In the genomic region with DNA sequence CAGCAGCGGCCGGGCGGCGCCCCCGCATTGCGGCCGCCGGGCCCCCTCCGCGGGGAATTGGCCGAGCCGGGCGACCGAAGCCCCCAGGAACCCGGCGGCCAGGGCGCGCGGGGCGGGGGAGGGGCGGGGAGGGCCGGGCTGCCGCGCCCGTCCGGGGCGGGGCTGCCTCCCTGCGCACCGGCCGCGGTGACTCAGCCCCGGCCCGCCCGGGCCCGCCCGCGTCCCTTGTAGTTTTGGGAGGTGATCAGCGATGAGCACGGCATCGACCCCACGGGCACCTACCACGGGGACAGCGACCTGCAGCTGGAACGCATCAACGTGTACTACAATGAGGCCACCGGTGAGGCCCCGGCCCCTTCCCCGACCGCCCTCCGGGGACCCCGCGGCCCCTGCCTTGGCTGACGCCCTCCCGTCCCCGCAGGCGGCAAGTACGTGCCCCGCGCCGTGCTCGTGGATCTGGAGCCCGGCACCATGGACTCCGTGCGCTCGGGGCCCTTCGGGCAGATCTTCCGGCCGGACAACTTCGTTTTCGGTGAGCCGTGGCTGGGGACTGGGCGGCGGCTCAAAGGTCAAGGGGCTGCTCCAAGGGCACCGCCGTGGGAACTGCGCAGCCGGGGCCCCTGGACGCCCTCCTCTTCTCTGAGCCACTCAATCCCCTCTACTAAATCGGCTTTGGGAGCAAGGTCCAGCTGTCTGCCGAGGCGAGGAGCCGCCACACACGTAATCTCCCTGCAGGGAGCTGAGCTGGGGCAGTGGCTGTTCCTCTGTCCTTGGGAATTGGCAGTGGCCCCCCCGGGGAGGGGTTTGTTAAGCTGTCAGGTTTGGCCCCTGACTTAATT, we compare ENCODE assay signal across 1 cellular context.
TF ChIP-seq lines count a peak whose summit lies in the region.

No MANE protein-coding gene starts in this region.

TF ChIP-seq in HepG2, 621 proteins besides CTCF, POLR2A, EP300 and RAD21 (continued from another document and continues in another):
- TF ChIP-seq ZNF281 (CRISPR knock-in tag; IDR thresholded peaks at IDR 0.05; ENCODE audit: borderline replicate concordance) (no peak), ZBTB8A (CRISPR knock-in tag; IDR thresholded peaks at IDR 0.05; ENCODE audit: borderline replicate concordance, low read depth) (no peak), HNRNPUL1 (IDR thresholded peaks at IDR 0.05; ENCODE audit: low read depth, low read length) (no peak), CEBPZ (IDR thresholded peaks at IDR 0.05; ENCODE audit: low read length) (no peak), FIP1L1 (IDR thresholded peaks at IDR 0.05; ENCODE audit: borderline replicate concordance, insufficient read depth, low read depth, low read length) (no peak), ERF (CRISPR knock-in tag; IDR thresholded peaks at IDR 0.05) (0 out of 2 replicates have a peak, but pooled peaks have one; percentile 67), ZKSCAN1 (IDR thresholded peaks at IDR 0.05; ENCODE audit: low read length) (no peak), ZNF775 (CRISPR knock-in tag; IDR thresholded peaks at IDR 0.05; ENCODE audit: borderline replicate concordance) (no peak), CENPBD1 (CRISPR knock-in tag; IDR thresholded peaks at IDR 0.05; ENCODE audit: borderline replicate concordance, low read depth) (no peak), ZNF180 (CRISPR knock-in tag; IDR thresholded peaks at IDR 0.05; ENCODE audit: borderline replicate concordance, low read depth) (no peak), ZNF383 (CRISPR knock-in tag; IDR thresholded peaks at IDR 0.05; ENCODE audit: borderline replicate concordance) (no peak), ZNF576 (CRISPR knock-in tag; IDR thresholded peaks at IDR 0.05) (no peak), ZNF431 (CRISPR knock-in tag; IDR thresholded peaks at IDR 0.05; ENCODE audit: borderline replicate concordance, low read depth) (no peak), MEIS1 (CRISPR knock-in tag; IDR thresholded peaks at IDR 0.05; ENCODE audit: borderline replicate concordance) (0 out of 2 replicates have a peak, but pooled peaks have one; percentile 43), SRSF4 (IDR thresholded peaks at IDR 0.05; ENCODE audit: low read depth, low read length, poor library complexity, severe bottlenecking) (no peak), ZNF567 (CRISPR knock-in tag; IDR thresholded peaks at IDR 0.05; ENCODE audit: borderline replicate concordance) (no peak), NONO (IDR thresholded peaks at IDR 0.05) (no peak), NONO (CRISPR knock-in tag; conservative IDR thresholded peaks at IDR 0.05) (no peak), POLR2G (IDR thresholded peaks at IDR 0.05; ENCODE audit: low read depth, low read length) (peak; percentile 49; the same call in 1 of the 2 replicates), ZSCAN25 (CRISPR knock-in tag; IDR thresholded peaks at IDR 0.05) (peak; percentile 41; the same call in 1 of the 2 replicates), HNRNPL (IDR thresholded peaks at IDR 0.05; ENCODE audit: low read depth, low read length) (0 out of 2 replicates have a peak, but pooled peaks have one; percentile 28), ZSCAN20 (CRISPR knock-in tag; IDR thresholded peaks at IDR 0.05; ENCODE audit: borderline replicate concordance) (0 out of 2 replicates have a peak, but pooled peaks have one; percentile 61), KLF9 (CRISPR knock-in tag; IDR thresholded peaks at IDR 0.05; ENCODE audit: low read depth) (no peak), ZNF331 (CRISPR knock-in tag; IDR thresholded peaks at IDR 0.05) (0 out of 2 replicates have a peak, but pooled peaks have one; percentile 24), PTBP1 (IDR thresholded peaks at IDR 0.05; ENCODE audit: low read depth, low read length, poor library complexity, severe bottlenecking) (no peak), ZNF619 (CRISPR knock-in tag; IDR thresholded peaks at IDR 0.05) (no peak), HNRNPK (IDR thresholded peaks at IDR 0.05; ENCODE audit: low read depth, low read length, poor library complexity, severe bottlenecking) (no peak), ZNF142 (CRISPR knock-in tag; IDR thresholded peaks at IDR 0.05) (no peak; the same call in 1 of the 2 replicates), TEAD2 (CRISPR knock-in tag; IDR thresholded peaks at IDR 0.05) (no peak), DDIT3 (CRISPR knock-in tag; IDR thresholded peaks at IDR 0.05) (no peak), CHCHD3 (CRISPR knock-in tag; IDR thresholded peaks at IDR 0.05) (0 out of 2 replicates have a peak, but pooled peaks have one; percentile 46), ZSCAN22 (CRISPR knock-in tag; IDR thresholded peaks at IDR 0.05) (no peak), ZNF572 (CRISPR knock-in tag; IDR thresholded peaks at IDR 0.05) (no peak), EED (CRISPR knock-in tag; IDR thresholded peaks at IDR 0.05) (no peak)
- TF ChIP-seq, protein P1, sequence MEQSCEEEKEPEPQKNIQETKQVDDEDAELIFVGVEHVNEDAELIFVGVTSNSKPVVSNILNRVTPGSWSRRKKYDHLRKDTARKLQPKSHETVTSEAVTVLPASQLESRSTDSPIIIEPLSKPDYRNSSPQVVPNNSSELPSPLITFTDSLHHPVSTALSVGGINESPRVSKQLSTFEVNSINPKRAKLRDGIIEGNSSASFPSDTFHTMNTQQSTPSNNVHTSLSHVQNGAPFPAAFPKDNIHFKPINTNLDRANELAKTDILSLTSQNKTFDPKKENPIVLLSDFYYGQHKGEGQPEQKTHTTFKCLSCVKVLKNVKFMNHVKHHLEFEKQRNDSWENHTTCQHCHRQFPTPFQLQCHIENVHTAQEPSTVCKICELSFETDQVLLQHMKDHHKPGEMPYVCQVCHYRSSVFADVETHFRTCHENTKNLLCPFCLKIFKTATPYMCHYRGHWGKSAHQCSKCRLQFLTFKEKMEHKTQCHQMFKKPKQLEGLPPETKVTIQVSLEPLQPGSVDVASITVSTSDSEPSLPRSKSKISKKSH (CRISPR knock-in tag; IDR thresholded peaks at IDR 0.05; ENCODE audit: borderline replicate concordance) = no peak
- TF ChIP-seq, protein P2, sequence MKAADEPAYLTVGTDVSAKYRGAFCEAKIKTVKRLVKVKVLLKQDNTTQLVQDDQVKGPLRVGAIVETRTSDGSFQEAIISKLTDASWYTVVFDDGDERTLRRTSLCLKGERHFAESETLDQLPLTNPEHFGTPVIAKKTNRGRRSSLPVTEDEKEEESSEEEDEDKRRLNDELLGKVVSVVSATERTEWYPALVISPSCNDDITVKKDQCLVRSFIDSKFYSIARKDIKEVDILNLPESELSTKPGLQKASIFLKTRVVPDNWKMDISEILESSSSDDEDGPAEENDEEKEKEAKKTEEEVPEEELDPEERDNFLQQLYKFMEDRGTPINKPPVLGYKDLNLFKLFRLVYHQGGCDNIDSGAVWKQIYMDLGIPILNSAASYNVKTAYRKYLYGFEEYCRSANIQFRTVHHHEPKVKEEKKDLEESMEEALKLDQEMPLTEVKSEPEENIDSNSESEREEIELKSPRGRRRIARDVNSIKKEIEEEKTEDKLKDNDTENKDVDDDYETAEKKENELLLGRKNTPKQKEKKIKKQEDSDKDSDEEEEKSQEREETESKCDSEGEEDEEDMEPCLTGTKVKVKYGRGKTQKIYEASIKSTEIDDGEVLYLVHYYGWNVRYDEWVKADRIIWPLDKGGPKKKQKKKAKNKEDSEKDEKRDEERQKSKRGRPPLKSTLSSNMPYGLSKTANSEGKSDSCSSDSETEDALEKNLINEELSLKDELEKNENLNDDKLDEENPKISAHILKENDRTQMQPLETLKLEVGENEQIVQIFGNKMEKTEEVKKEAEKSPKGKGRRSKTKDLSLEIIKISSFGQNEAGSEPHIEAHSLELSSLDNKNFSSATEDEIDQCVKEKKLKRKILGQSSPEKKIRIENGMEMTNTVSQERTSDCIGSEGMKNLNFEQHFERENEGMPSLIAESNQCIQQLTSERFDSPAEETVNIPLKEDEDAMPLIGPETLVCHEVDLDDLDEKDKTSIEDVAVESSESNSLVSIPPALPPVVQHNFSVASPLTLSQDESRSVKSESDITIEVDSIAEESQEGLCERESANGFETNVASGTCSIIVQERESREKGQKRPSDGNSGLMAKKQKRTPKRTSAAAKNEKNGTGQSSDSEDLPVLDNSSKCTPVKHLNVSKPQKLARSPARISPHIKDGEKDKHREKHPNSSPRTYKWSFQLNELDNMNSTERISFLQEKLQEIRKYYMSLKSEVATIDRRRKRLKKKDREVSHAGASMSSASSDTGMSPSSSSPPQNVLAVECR (CRISPR knock-in tag; IDR thresholded peaks at IDR 0.05; ENCODE audit: borderline replicate concordance) = peak; percentile 64; the same call in 1 of the 2 replicates
